9 cellular contexts compared by ENCODE assay signal in genomic region chr7:2785071-2785500, GRCh38.
A peak's percentile ranks its signal among the peaks of the same experiment; 100 is the strongest.
DNase-seq lines count a peak whose midpoint lies in the region; ATAC-seq and TF ChIP-seq lines count a peak whose summit lies in the region.
"Had no signal": no experiment of that assay in that cellular context is flagged by ENCODE, and none has a peak within 500 bp of the region (broad histone marks: within the 10 kb centered on the region; RNA-seq: fewer than 3 reads in every experiment).

No MANE protein-coding gene starts in this region.

- H3K27me3 Mint-ChIP-seq in stimulated activated memory B cell treated with anti-CD40 and anti-IgM and Interleukin-4, amounts not matched to agents 10 μg/mL and 1 μg/mL and 100 μg/mL, for 72 hours = no peaks in the 10 kb centered on the region
- H3K27me3 Mint-ChIP-seq: dendritic cell treated with granulocyte-macrophage colony-stimulating factor and Interleukin-4, amounts not matched to agents 40 ng/mL and 50 ng/mL, for 4 days had no signal

- peaks cover 4% of the 10 kb centered on the region for H3K9me3 Mint-ChIP-seq in stimulated activated memory B cell treated with anti-CD40 and anti-IgM and Interleukin-4, amounts not matched to agents 10 μg/mL and 1 μg/mL and 100 μg/mL, for 72 hours
- H3K9me3 Mint-ChIP-seq: dendritic cell treated with granulocyte-macrophage colony-stimulating factor and Interleukin-4, amounts not matched to agents 40 ng/mL and 50 ng/mL, for 4 days had no signal

- TF ChIP-seq CTCF in epithelial cell of esophagus (IDR thresholded peaks at IDR 0.05; ENCODE audit: insufficient read depth, low read depth, low read length, missing control alignments) = no peak

- peaks cover 47% of the 10 kb centered on the region for H3K4me1 Mint-ChIP-seq in stimulated activated memory B cell treated with anti-CD40 and anti-IgM and Interleukin-4, amounts not matched to agents 10 μg/mL and 1 μg/mL and 100 μg/mL, for 72 hours

- H3K4me3 ChIP-seq in epithelial cell of esophagus (ENCODE audit: low read length) = no peak overlapping the region

- H3K4me3 Mint-ChIP-seq in stimulated activated memory B cell treated with anti-CD40 and anti-IgM and Interleukin-4, amounts not matched to agents 10 μg/mL and 1 μg/mL and 100 μg/mL, for 72 hours = no peak overlapping the region
- H3K4me3 Mint-ChIP-seq: dendritic cell treated with granulocyte-macrophage colony-stimulating factor and Interleukin-4, amounts not matched to agents 40 ng/mL and 50 ng/mL, for 4 days had no signal

- peaks cover 59% of the 10 kb centered on the region for H3K36me3 Mint-ChIP-seq in stimulated activated memory B cell treated with anti-CD40 and anti-IgM and Interleukin-4, amounts not matched to agents 10 μg/mL and 1 μg/mL and 100 μg/mL, for 72 hours

- ATAC-seq in GM19452 (IDR thresholded peaks at IDR 0.05; ENCODE audit: unreplicated experiment) (peak; percentile 71), HG03457 (IDR thresholded peaks at IDR 0.05; ENCODE audit: unreplicated experiment) (peak; percentile 75), HG02588 (IDR thresholded peaks at IDR 0.05; ENCODE audit: unreplicated experiment) (no peak)
- ATAC-seq in stimulated activated memory B cell treated with anti-CD40 and anti-IgM and Interleukin-4, amounts not matched to agents 10 μg/mL and 1 μg/mL and 100 μg/mL, for 72 hours = peak; percentile 80

- H3K27ac Mint-ChIP-seq in stimulated activated memory B cell treated with anti-CD40 and anti-IgM and Interleukin-4, amounts not matched to agents 10 μg/mL and 1 μg/mL and 100 μg/mL, for 72 hours = peak overlapping the region; percentile 62
- H3K27ac Mint-ChIP-seq: dendritic cell treated with granulocyte-macrophage colony-stimulating factor and Interleukin-4, amounts not matched to agents 40 ng/mL and 50 ng/mL, for 4 days had no signal

- DNase-seq in epithelial cell of esophagus (ENCODE audit: low read depth) (peak; percentile 54), NCI-H2107 (lab: John Stamatoyannopoulos, UW) (no peak), NCI-H510A (lab: John Stamatoyannopoulos, UW) (no peak)
- DNase-seq: stimulated activated CD8-positive, alpha-beta memory T cell treated with anti-CD3 and anti-CD28 coated beads, Interleukin-4, amount 100 ng/mL, for 48 hours had no signal
